9 cellular contexts compared by ENCODE assay signal in the genomic region with DNA sequence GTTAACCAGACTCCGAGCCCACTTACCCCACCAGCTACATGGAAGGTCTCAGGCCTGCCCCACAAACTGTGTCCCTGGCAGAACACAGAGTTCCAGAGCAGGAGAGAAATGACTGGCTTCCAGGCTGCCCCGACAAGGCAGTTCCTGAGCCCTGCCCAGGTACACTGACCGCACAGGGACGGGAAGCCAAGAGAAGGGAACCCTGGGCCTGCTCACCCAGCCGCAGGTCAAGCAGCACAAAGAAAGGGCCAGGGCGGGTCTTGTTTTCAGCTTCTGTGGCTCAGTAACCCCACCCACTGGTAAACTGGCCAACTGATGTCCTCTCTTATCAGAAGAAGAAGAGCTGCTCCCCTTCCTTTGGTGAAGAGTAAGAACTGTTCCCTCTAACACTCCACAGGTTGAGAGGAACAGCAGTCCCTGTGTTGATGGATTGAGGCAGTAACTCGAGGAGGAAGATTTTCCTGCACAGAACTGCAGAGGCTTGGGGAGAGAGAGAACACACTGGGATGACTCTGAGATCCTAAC.
DNase-seq lines count a peak whose midpoint lies in the region; ATAC-seq and TF ChIP-seq lines count a peak whose summit lies in the region.
"Had no signal": no experiment of that assay in that cellular context is flagged by ENCODE, and none has a peak within 500 bp of the region (broad histone marks: within the 10 kb centered on the region; RNA-seq: fewer than 3 reads in every experiment).

No MANE protein-coding gene starts in this region.

- H3K9me3 ChIP-seq in uterus, result no peaks in the 10 kb centered on the region

- TF ChIP-seq POLR2A in GM19099 (IDR thresholded peaks at IDR 0.05; ENCODE audit: extremely low read depth, insufficient read length, low read depth) (peak; percentile 46), lower leg skin (IDR thresholded peaks at IDR 0.05) (no peak), uterus (IDR thresholded peaks at IDR 0.05) (no peak)

- peak; percentile 28 for ATAC-seq in HG03520 (IDR thresholded peaks at IDR 0.05; ENCODE audit: unreplicated experiment)

- intact Hi-C loops in CD14-positive monocyte (cut with micrococcal nuclease), result loop anchor here in 1 of 2 donors (5.0 to 10.0 kb wide), 2 partner anchors 36 to 63 kb away; no protein-coding TSS in a partner anchor
- intact Hi-C loops in lower leg skin (cut with DNase I; ENCODE audit: low total_unique reads), result no loop called here
- intact Hi-C loops in uterus (cut with DNase I; ENCODE audit: low total_unique reads), result no loop called here

- no peaks in the 10 kb centered on the region for H3K27me3 ChIP-seq in uterus

- H3K9me3 Mint-ChIP-seq in CD14-positive monocyte, result no peaks in the 10 kb centered on the region

- peak overlapping the region; percentile 40 to 52 for H3K27ac ChIP-seq in uterus
- H3K27ac ChIP-seq: epithelial cell of prostate had no signal

- H3K27me3 Mint-ChIP-seq in CD14-positive monocyte (ENCODE audit: low read depth in 3 of 3), result peaks cover 0 to 1% (median 0%) of the 10 kb centered on the region in 3 donors

- 69 to 73% methylated on average over 7 of the region's 7 CpGs for WGBS in lower leg skin, 2 donors

- H3K36me3 Mint-ChIP-seq in CD14-positive monocyte, result peaks cover 45 to 61% of the 10 kb centered on the region in 2 donors

- H3K4me3 ChIP-seq in lower leg skin (ENCODE audit: low read depth, poor library complexity, severe bottlenecking) (no peak overlapping the region), uterus (no peak overlapping the region)

- H3K36me3 ChIP-seq in uterus, result no peaks in the 10 kb centered on the region

- DNase-seq in CD14-positive monocyte (ENCODE audit: low spot score) (peak; percentile 54), amniotic epithelial cell (ENCODE audit: low read depth) (peak; percentile 61), lower leg skin (ENCODE audit: low spot score in 2 of 2) (peak; percentile 68 to 88), uterus (peak; percentile 40 to 70), GDM1 (lab: John Stamatoyannopoulos, UW) (no peak), D341Med (ENCODE audit: low spot score) (no peak)

- no peaks in the 10 kb centered on the region for H3K4me1 ChIP-seq in uterus

- H3K4me1 Mint-ChIP-seq in CD14-positive monocyte, result peaks cover 54% of the 10 kb centered on the region

- H3K27ac Mint-ChIP-seq in CD14-positive monocyte, result peak overlapping the region; percentile 66 to 90 (median 87)

- H3K4me3 Mint-ChIP-seq in CD14-positive monocyte, result no peak overlapping the region

- TF ChIP-seq CTCF in CD14-positive monocyte (IDR thresholded peaks at IDR 0.05), result peak; percentile 42
- no peak for TF ChIP-seq CTCF in lower leg skin (IDR thresholded peaks at IDR 0.05)
- TF ChIP-seq CTCF in uterus (IDR thresholded peaks at IDR 0.05), result no peak

Comparison
In these comparisons a context has a peak if more than half of its experiments do, and no peak if none do; other contexts are left out.
1. DNase-seq: peak in CD14-positive monocyte (single experiment), amniotic epithelial cell (single experiment), lower leg skin (2 of 2) and uterus (2 of 2); none in GDM1 (single experiment) and D341Med (single experiment).